9 cellular contexts compared by ENCODE assay signal in the genomic region with DNA sequence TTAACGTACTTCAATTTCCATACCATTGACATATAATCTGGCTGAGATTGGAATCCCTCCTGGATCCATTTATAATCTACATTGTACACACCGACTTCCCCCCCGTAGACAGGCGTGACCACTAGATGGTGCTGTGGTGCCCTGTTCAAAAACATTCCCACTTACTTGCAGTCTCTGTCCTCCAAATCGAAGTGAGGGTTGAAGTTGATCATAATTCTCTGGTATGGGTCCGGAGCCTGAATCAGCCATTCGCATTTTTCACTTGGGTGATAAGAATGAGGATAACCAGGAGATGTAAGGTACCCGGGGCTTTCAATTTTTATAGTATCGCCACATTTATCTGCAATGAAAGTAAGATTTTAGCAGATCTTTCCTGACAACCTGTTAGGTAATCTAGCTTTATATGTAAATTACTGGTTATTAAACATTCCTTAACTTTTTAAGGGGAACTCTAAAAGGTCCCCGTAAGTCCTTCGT. TPM values are rescaled to one million over a fixed set of nuclear protein-coding genes. Genes with fewer than 3 reads are reported as not detected.
DNase-seq lines count a peak whose midpoint lies in the region; ATAC-seq and TF ChIP-seq lines count a peak whose summit lies in the region.
"Had no signal": no experiment of that assay in that cellular context is flagged by ENCODE, and none has a peak within 500 bp of the region (broad histone marks: within the 10 kb centered on the region; RNA-seq: fewer than 3 reads in every experiment).

No MANE protein-coding gene starts in this region.

- peak; percentile 92 for TF ChIP-seq CTCF in activated CD8-positive, alpha-beta T cell treated with anti-CD3 and anti-CD28 coated beads for 36 hours (IDR thresholded peaks at IDR 0.05)

- peak; percentile 67 for ATAC-seq in HG03039 (IDR thresholded peaks at IDR 0.05; ENCODE audit: unreplicated experiment)
- ATAC-seq in activated CD8-positive, alpha-beta T cell treated with anti-CD3 and anti-CD28 coated beads for 36 hours: peak; percentile 48
- peak; percentile 52 for ATAC-seq in memory B cell (ENCODE audit: low read depth)
- ATAC-seq in GM19463 (IDR thresholded peaks at IDR 0.05; ENCODE audit: unreplicated experiment): no peak

- no peak overlapping the region for H3K4me3 Mint-ChIP-seq in activated CD8-positive, alpha-beta T cell treated with anti-CD3 and anti-CD28 coated beads for 36 hours
- H3K4me3 Mint-ChIP-seq in memory B cell: no peak overlapping the region
- H3K4me3 Mint-ChIP-seq: stimulated activated naive CD8-positive, alpha-beta T cell treated with anti-CD3 and anti-CD28 coated beads, Interleukin-15, Interleukin-2, amounts not matched to agents 100 ng/mL and 50 ng/mL, for 24 hours had no signal

- peaks cover 63% of the 10 kb centered on the region for H3K27me3 Mint-ChIP-seq in activated CD8-positive, alpha-beta T cell treated with anti-CD3 and anti-CD28 coated beads for 36 hours
- peaks cover 19% of the 10 kb centered on the region for H3K27me3 Mint-ChIP-seq in memory B cell

- H3K4me1 Mint-ChIP-seq in activated CD8-positive, alpha-beta T cell treated with anti-CD3 and anti-CD28 coated beads for 36 hours (ENCODE audit: low read depth): peaks cover 15% of the 10 kb centered on the region
- peaks cover 5% of the 10 kb centered on the region for H3K4me1 Mint-ChIP-seq in memory B cell

- POLR2A ChIA-PET in activated CD8-positive, alpha-beta T cell treated with anti-CD3 and anti-CD28 coated beads for 36 hours (lab: Charles Lee): interaction anchor here (0.7 kb wide), 1 partner anchor 25 kb away, joined by 3 read pairs; no protein-coding TSS in a partner anchor

- CTCF ChIA-PET in activated CD8-positive, alpha-beta T cell treated with anti-CD3 and anti-CD28 coated beads for 36 hours (lab: Charles Lee): interaction anchor here (0.6 to 5.0 kb wide), 19 partner anchors 9 to 1308 kb away, joined by 3 to 27 read pairs (median 4); no protein-coding TSS in a partner anchor

- H3K9me3 Mint-ChIP-seq in activated CD8-positive, alpha-beta T cell treated with anti-CD3 and anti-CD28 coated beads for 36 hours: no peaks in the 10 kb centered on the region
- no peaks in the 10 kb centered on the region for H3K9me3 Mint-ChIP-seq in memory B cell
- H3K9me3 Mint-ChIP-seq: stimulated activated naive CD8-positive, alpha-beta T cell treated with anti-CD3 and anti-CD28 coated beads, Interleukin-15, Interleukin-2, amounts not matched to agents 100 ng/mL and 50 ng/mL, for 24 hours had no signal

- DNase-seq in GM03348 (ENCODE audit: low spot score) (peak; percentile 70), NCI-H82 (lab: John Stamatoyannopoulos, UW) (peak; percentile 84), memory B cell (ENCODE audit: low spot score in 2 of 2) (peak; percentile 53 to 58)
- peak; percentile 86 for DNase-seq in activated CD8-positive, alpha-beta T cell treated with anti-CD3 and anti-CD28 coated beads for 36 hours
- peak; percentile 52 for DNase-seq in effector CD8-positive, alpha-beta T cell (lab: John Stamatoyannopoulos, UW)
- peak; percentile 71 for DNase-seq in stimulated activated CD8-positive, alpha-beta memory T cell treated with anti-CD3 and anti-CD28 coated beads, Interleukin-12 subunit alpha, Interleukin-12 subunit beta, amount 100 ng/mL, for 1 hour (ENCODE audit: low read depth)

- H3K36me3 Mint-ChIP-seq in activated CD8-positive, alpha-beta T cell treated with anti-CD3 and anti-CD28 coated beads for 36 hours (ENCODE audit: low read depth): no peaks in the 10 kb centered on the region
- H3K36me3 Mint-ChIP-seq in memory B cell: no peaks in the 10 kb centered on the region

- intact Hi-C loops in activated CD8-positive, alpha-beta T cell treated with anti-CD3 and anti-CD28 coated beads for 36 hours (cut with micrococcal nuclease): loop anchor here (5.0 kb wide), 2 partner anchors 138 to 1307 kb away; no protein-coding TSS in a partner anchor

- H3K27ac Mint-ChIP-seq in activated CD8-positive, alpha-beta T cell treated with anti-CD3 and anti-CD28 coated beads for 36 hours: no peak overlapping the region
- H3K27ac Mint-ChIP-seq in memory B cell: no peak overlapping the region
- H3K27ac Mint-ChIP-seq: stimulated activated naive CD8-positive, alpha-beta T cell treated with anti-CD3 and anti-CD28 coated beads, Interleukin-15, Interleukin-2, amounts not matched to agents 100 ng/mL and 50 ng/mL, for 24 hours had no signal

RNA-seq across cellular contexts. Expression of gene NRP1, which starts 3.9 kb away (rescaled TPM):
- under 1 TPM; 0.22 to 0.79 TPM for total RNA-seq in activated CD8-positive, alpha-beta T cell treated with anti-CD3 and anti-CD28 coated beads for 36 hours
